Comparison of ENCODE assay signal across 8 cellular contexts in the genomic region with DNA sequence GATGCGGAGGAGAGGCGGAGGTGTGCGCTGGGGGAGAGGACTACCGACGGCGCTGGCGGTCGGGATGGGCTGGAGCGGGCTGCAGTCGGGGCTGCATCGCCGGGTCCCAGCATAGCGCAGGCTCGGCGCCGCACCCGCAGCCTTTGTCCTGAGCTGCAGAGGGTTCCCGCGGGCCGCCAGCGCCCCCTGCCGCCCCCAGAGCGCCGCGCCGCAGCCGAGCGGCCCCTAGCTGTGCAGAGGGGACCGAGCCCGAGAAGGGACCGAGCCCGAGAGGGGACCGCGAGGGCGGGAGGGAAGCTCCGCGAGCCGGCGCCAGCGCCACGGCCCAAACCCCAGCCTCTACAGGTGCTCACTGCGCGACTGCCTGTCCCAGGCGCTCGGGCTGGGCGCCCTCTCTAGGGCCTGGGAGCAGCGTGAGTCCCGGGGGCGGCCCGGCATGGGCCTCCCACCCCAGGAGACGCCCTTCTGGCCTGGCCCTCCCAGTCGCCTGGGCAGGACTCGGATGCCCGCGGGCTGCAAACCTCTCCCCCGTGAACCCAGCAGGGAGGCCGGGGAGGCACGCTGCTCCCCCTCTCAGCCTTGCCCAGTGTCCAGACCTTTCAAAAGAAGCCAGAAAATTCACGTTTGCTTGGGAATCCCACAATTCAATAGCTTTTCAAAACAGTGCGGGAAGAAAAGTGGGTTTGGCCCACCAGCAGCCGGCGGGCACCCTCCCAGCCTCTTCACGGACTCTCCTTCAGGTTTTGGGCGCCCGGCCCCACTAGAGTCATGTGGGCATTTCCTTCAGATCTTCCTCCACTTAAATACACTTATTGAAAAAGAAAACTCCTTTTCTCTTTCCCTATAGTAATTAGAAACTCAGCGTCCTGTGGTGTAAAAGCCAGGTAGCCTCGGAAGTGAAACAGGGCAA.
DNase-seq lines count a peak whose midpoint lies in the region; ATAC-seq and TF ChIP-seq lines count a peak whose summit lies in the region.

No MANE protein-coding gene starts in this region.

- peak; percentile 68 for DNase-seq in EL
- peak; percentile 66 to 89 for DNase-seq in HAP-1 (ENCODE audit: low spot score in 2 of 2)
- DNase-seq in NCI-H1105 (lab: John Stamatoyannopoulos, UW) = peak; percentile 84
- peak in 26 of 34 experiments; percentile 9 to 45 (median 26) for DNase-seq in T-cell
- peak; percentile 49 to 62 for DNase-seq in cardiac fibroblast (ENCODE audit: low read depth in 2 of 2)
- DNase-seq in inferior parietal cortex (ENCODE audit: extremely low spot score) = peak; percentile 75
- peak; percentile 61 for DNase-seq in smooth muscle cell (lab: John Stamatoyannopoulos, UW; ENCODE audit: unreplicated experiment)

- CTCF ChIA-PET in T-cell (lab: Charles Lee) = interaction anchor here (0.6 to 1.2 kb wide), 4 partner anchors 776 to 934 kb away, joined by 3 to 4 read pairs (median 3); no protein-coding TSS in a partner anchor

- no peaks in the 10 kb centered on the region for H3K9me3 Mint-ChIP-seq in T-cell

- peak; percentile 56 to 65 (median 62) for ATAC-seq in T-cell (replicated peaks in 1 of 4)
- ATAC-seq in HG03520 (IDR thresholded peaks at IDR 0.05; ENCODE audit: unreplicated experiment) = no peak

- H3K4me1 ChIP-seq in HAP-1 = no peaks in the 10 kb centered on the region; the same call in 1 of the 2 replicates
- H3K4me1 ChIP-seq in smooth muscle cell (ENCODE audit: low read depth) = peaks cover 15% of the 10 kb centered on the region

- H3K79me2 ChIP-seq in smooth muscle cell (ENCODE audit: low read depth) = no peaks in the 10 kb centered on the region

- H4K20me1 ChIP-seq in smooth muscle cell (ENCODE audit: low read depth) = no peaks in the 10 kb centered on the region

- 4% methylated on average over 52 of the region's 67 CpGs for WGBS in smooth muscle cell (ENCODE audit: low lambda C conversion rate)

- H3K9ac ChIP-seq in smooth muscle cell (ENCODE audit: low read depth) = no peak overlapping the region

- H2AFZ ChIP-seq in smooth muscle cell (ENCODE audit: low read depth) = peak overlapping the region; percentile 83

- POLR2A ChIA-PET in T-cell (lab: Charles Lee) = no interaction called here

- H3K27ac Mint-ChIP-seq in T-cell = no peak overlapping the region

- peaks cover 61 to 69% of the 10 kb centered on the region in 2 donors for H3K27me3 Mint-ChIP-seq in T-cell

- peaks cover 14 to 17% (median 14%) of the 10 kb centered on the region in 3 donors for H3K4me1 Mint-ChIP-seq in T-cell

- H3F3A ChIP-seq in smooth muscle cell (ENCODE audit: low read depth) = peaks cover 6% of the 10 kb centered on the region

- peaks cover 3% of the 10 kb centered on the region; the same call in 1 of the 2 replicates for H3K27me3 ChIP-seq in HAP-1 (ENCODE audit: low read depth)
- peaks cover 25% of the 10 kb centered on the region for H3K27me3 ChIP-seq in smooth muscle cell (ENCODE audit: low read depth)

- in situ Hi-C loops in HAP-1 (cut with MboI; ENCODE audit: low sequenced_read_pairs) = loop anchor here (5.0 to 25.0 kb wide), 3 partner anchors 471 to 768 kb away; partner anchors contain the start of gene PLXNA1

- peak overlapping the region; percentile 66 for H3K27ac ChIP-seq in smooth muscle cell (ENCODE audit: low read depth)

- H3K36me3 ChIP-seq in HAP-1 (replicated peaks) (no peaks in the 10 kb centered on the region), smooth muscle cell (ENCODE audit: low read depth) (no peaks in the 10 kb centered on the region)

- H3K4me2 ChIP-seq in smooth muscle cell = peak overlapping the region; percentile 94

- H3K9me3 ChIP-seq in HAP-1 (no peaks in the 10 kb centered on the region), smooth muscle cell (replicated peaks; ENCODE audit: low read depth) (no peaks in the 10 kb centered on the region)

- H3K4me3 ChIP-seq in HAP-1 (no peak overlapping the region; the same call in 1 of the 2 replicates), cardiac fibroblast (replicated peaks in 1 of 2; ENCODE audit: low read depth in 2 of 2, low read length in 2 of 2) (peak overlapping the region; percentile 13 to 38), smooth muscle cell (peak overlapping the region; percentile 49)

- H3K36me3 Mint-ChIP-seq in T-cell = no peaks in the 10 kb centered on the region

- TF ChIP-seq CTCF in cardiac fibroblast (IDR thresholded peaks at IDR 0.05; ENCODE audit: low read depth, low read length) = peak; percentile 44
- peak; percentile 96 for TF ChIP-seq CTCF in smooth muscle cell (IDR thresholded peaks at IDR 0.05; ENCODE audit: borderline replicate concordance, insufficient read depth, poor library complexity, severe bottlenecking)

- peak overlapping the region in 1 of 3 donors; percentile 50 for H3K4me3 Mint-ChIP-seq in T-cell

Comparison
In these comparisons a context has a peak if more than half of its experiments do, and no peak if none do; other contexts are left out.
1. DNase-seq: peak in every context shown above with its lines; median percentile 84 in NCI-H1105; 78 in HAP-1; 75 in inferior parietal cortex; 68 in EL; 61 in smooth muscle cell; 56 in cardiac fibroblast; 26 in T-cell.